8 cellular contexts compared by ENCODE assay signal in genomic region chr21:43864806-43865470, GRCh38. TPM values are rescaled to one million over a fixed set of nuclear protein-coding genes. Genes with fewer than 3 reads are reported as not detected.
DNase-seq lines count a peak whose midpoint lies in the region; TF ChIP-seq lines count a peak whose summit lies in the region.

TSS of gene AGPAT3 (plus strand) at chr21:43865223. CDS start at chr21:43959682, 94,459 bp downstream.

- H3K36me3 Mint-ChIP-seq in nephron (ENCODE audit: low read depth), result peaks cover 26% of the 10 kb centered on the region

- H3K4me1 ChIP-seq in uterus, result no peaks in the 10 kb centered on the region

- H3K4me3 Mint-ChIP-seq in nephron, result peak within 1 kb of the TSS; percentile 83 to 92 (median 91)

- H3K9me3 ChIP-seq in KOPT-K1 (ENCODE audit: insufficient read depth, low read length, poor library complexity, severe bottlenecking) (no peaks in the 10 kb centered on the region), uterus (no peaks in the 10 kb centered on the region)

- no peak for TF ChIP-seq POLR2A in uterus (IDR thresholded peaks at IDR 0.05)

- peak within 1 kb of the TSS; percentile 82 for H3K27ac ChIP-seq in KOPT-K1 (ENCODE audit: low read depth, low read length, poor library complexity, severe bottlenecking)
- peak within 1 kb of the TSS; percentile 85 to 97 for H3K27ac ChIP-seq in uterus

- H3K4me3 ChIP-seq in GM12865 (ENCODE audit: low read depth, low read length) (peak within 1 kb of the TSS; percentile 89), fibroblast of mammary gland (ENCODE audit: control insufficient read depth, low read depth, low read length) (peak within 1 kb of the TSS; percentile 63), uterus (peak within 1 kb of the TSS; percentile 66 to 96)

- DNase-seq in GM12865 (ENCODE audit: low read depth) (peak; percentile 54), activated T-cell treated with anti-CD3 and anti-CD28 coated beads for 48 hours (ENCODE audit: low read depth) (peak; percentile 36), fibroblast of mammary gland (ENCODE audit: low read depth) (no peak), uterus (no peak), medulla oblongata (ENCODE audit: extremely low spot score) (no peak), putamen (ENCODE audit: low spot score) (no peak)

- H3K36me3 ChIP-seq in KOPT-K1 (ENCODE audit: insufficient read depth, low read length) (peaks cover 26% of the 10 kb centered on the region), uterus (no peaks in the 10 kb centered on the region)

- intact Hi-C loops in uterus (cut with DNase I; ENCODE audit: low total_unique reads), result no loop called here

- TF ChIP-seq CTCF in GM12865 (IDR thresholded peaks at IDR 0.05; ENCODE audit: insufficient read depth, low read depth, low read length, missing control alignments) (no peak), fibroblast of mammary gland (conservative IDR thresholded peaks at IDR 0.05; ENCODE audit: control insufficient read depth, insufficient read depth, low read depth, low read length) (no peak), nephron (IDR thresholded peaks at IDR 0.05; ENCODE audit: unreplicated experiment in 3 of 3) (no peak), uterus (IDR thresholded peaks at IDR 0.05) (no peak)

- no peaks in the 10 kb centered on the region for H3K27me3 ChIP-seq in uterus

- no peaks in the 10 kb centered on the region for H3K9me3 Mint-ChIP-seq in nephron

- H3K27ac Mint-ChIP-seq in nephron, result peak within 1 kb of the TSS; percentile 55 to 97 (median 95)

- peaks cover 42% of the 10 kb centered on the region for H3K4me1 Mint-ChIP-seq in nephron

- peaks cover 4% of the 10 kb centered on the region for H3K27me3 Mint-ChIP-seq in nephron (ENCODE audit: low read depth)

RNA-seq across cellular contexts. Expression of gene AGPAT3, which starts in this region (rescaled TPM):
- 10 to 100 TPM in 3 of 4 donors, 1 to 10 TPM in 1; 6.8 to 43.4 (median 28.4) TPM for total RNA-seq in uterus

Comparison
In these comparisons a context has a peak if more than half of its experiments do, and no peak if none do; other contexts are left out.
1. DNase-seq: peak in GM12865 (single experiment) and activated T-cell treated with anti-CD3 and anti-CD28 coated beads for 48 hours (single experiment); none in fibroblast of mammary gland (single experiment), uterus (0 of 2), medulla oblongata (single experiment) and putamen (single experiment).
2. Peak in every context shown above with its lines, with median percentiles within 50 percentile points of each other: H3K4me3 ChIP-seq.